ENCODE assay signal across 19 cellular contexts in genomic region chr12:68648179-68648578, GRCh38. TPM values are rescaled to one million over a fixed set of nuclear protein-coding genes. Genes with fewer than 3 reads are reported as not detected.
DNase-seq lines count a peak whose midpoint lies in the region; ATAC-seq lines count a peak whose summit lies in the region.
"Had no signal": no experiment of that assay in that cellular context is flagged by ENCODE, and none has a peak within 500 bp of the region (broad histone marks: within the 10 kb centered on the region; RNA-seq: fewer than 3 reads in every experiment).

No MANE protein-coding gene starts in this region.

- H3K4me3 ChIP-seq in CD8-positive, alpha-beta memory T cell (ENCODE audit: low read length): no peak overlapping the region
- H3K4me3 ChIP-seq: hepatocyte, pancreas, Peyer's patch, tibial nerve had no signal

- no peaks in the 10 kb centered on the region for H3K27me3 ChIP-seq in CD8-positive, alpha-beta memory T cell (ENCODE audit: insufficient read depth, low read length, poor library complexity, severe bottlenecking)
- H3K27me3 ChIP-seq: hepatocyte, pancreas, Peyer's patch, tibial nerve had no signal

- H3K36me3 ChIP-seq in CD8-positive, alpha-beta memory T cell (ENCODE audit: insufficient read depth, low read length): peaks cover 32% of the 10 kb centered on the region

- H3K36me3 Mint-ChIP-seq in CD8-positive, alpha-beta memory T cell: peaks cover 0 to 69% (median 10%) of the 10 kb centered on the region in 3 donors
- H3K36me3 Mint-ChIP-seq in activated naive CD8-positive, alpha-beta T cell treated with anti-CD3 and anti-CD28 coated beads for 36 hours: peaks cover 51% of the 10 kb centered on the region
- H3K36me3 Mint-ChIP-seq in naive thymus-derived CD8-positive, alpha-beta T cell: peaks cover 0 to 75% (median 6%) of the 10 kb centered on the region in 3 donors

- peaks cover 39% of the 10 kb centered on the region for H3K4me1 ChIP-seq in CD8-positive, alpha-beta memory T cell (ENCODE audit: insufficient read depth, low read length)
- H3K4me1 ChIP-seq: Peyer's patch had no signal

- no peak overlapping the region for H3K27ac ChIP-seq in CD8-positive, alpha-beta memory T cell (ENCODE audit: low read depth, low read length)
- H3K27ac ChIP-seq: pancreas, Peyer's patch, tibial nerve had no signal

- no peaks in the 10 kb centered on the region for H3K27me3 Mint-ChIP-seq in CD8-positive, alpha-beta memory T cell
- H3K27me3 Mint-ChIP-seq in activated naive CD8-positive, alpha-beta T cell treated with anti-CD3 and anti-CD28 coated beads for 36 hours: no peaks in the 10 kb centered on the region
- no peaks in the 10 kb centered on the region for H3K27me3 Mint-ChIP-seq in naive thymus-derived CD8-positive, alpha-beta T cell

- ATAC-seq in HG02870 (IDR thresholded peaks at IDR 0.05; ENCODE audit: unreplicated experiment): peak; percentile 79
- ATAC-seq in naive thymus-derived CD8-positive, alpha-beta T cell: peak in 1 of 2 donors; percentile 51
- ATAC-seq: pancreas, SK-N-SH treated with all-trans-retinoic acid at 6 μM for 48 hours had no signal

- no peaks in the 10 kb centered on the region for H3K9me3 Mint-ChIP-seq in CD8-positive, alpha-beta memory T cell
- H3K9me3 Mint-ChIP-seq in activated naive CD8-positive, alpha-beta T cell treated with anti-CD3 and anti-CD28 coated beads for 36 hours: no peaks in the 10 kb centered on the region
- no peaks in the 10 kb centered on the region for H3K9me3 Mint-ChIP-seq in naive thymus-derived CD8-positive, alpha-beta T cell

- H3K4me1 Mint-ChIP-seq in CD8-positive, alpha-beta memory T cell: peaks cover 62 to 79% (median 76%) of the 10 kb centered on the region in 3 donors
- H3K4me1 Mint-ChIP-seq in activated naive CD8-positive, alpha-beta T cell treated with anti-CD3 and anti-CD28 coated beads for 36 hours: peaks cover 58% of the 10 kb centered on the region
- peaks cover 27 to 73% (median 57%) of the 10 kb centered on the region in 4 donors for H3K4me1 Mint-ChIP-seq in naive thymus-derived CD8-positive, alpha-beta T cell

- no peak for DNase-seq in CD8-positive, alpha-beta memory T cell
- no peak for DNase-seq in activated naive CD8-positive, alpha-beta T cell treated with anti-CD3 and anti-CD28 coated beads for 36 hours
- DNase-seq in naive thymus-derived CD8-positive, alpha-beta T cell: no peak
- DNase-seq in occipital lobe (lab: John Stamatoyannopoulos, UW) (no peak), superior temporal gyrus (ENCODE audit: extremely low spot score) (no peak), NCI-H2107 (lab: John Stamatoyannopoulos, UW) (no peak)
- DNase-seq: central memory CD4-positive, alpha-beta T cell; DND-41; effector CD8-positive, alpha-beta T cell; KG1; NCI-H1092 treated with DMSO at 0.1 percent for 48 hours; NCI-H748 treated with DMSO at 0.1 percent for 48 hours; pancreas; Peyer's patch; stimulated activated CD4-positive, alpha-beta T cell treated with anti-CD3 and anti-CD28 coated beads, Interleukin-4, amount 100 ng/mL, for 4 hours had no signal

- CTCF ChIA-PET in CD8-positive, alpha-beta memory T cell (lab: Charles Lee): interaction anchor here (1.4 kb wide), 1 partner anchor 11 kb away, joined by 4 read pairs; no protein-coding TSS in a partner anchor

- H3K4me3 Mint-ChIP-seq in CD8-positive, alpha-beta memory T cell: peak overlapping the region in 4 of 7 donors; percentile 18 to 30 (median 26)
- H3K4me3 Mint-ChIP-seq in activated naive CD8-positive, alpha-beta T cell treated with anti-CD3 and anti-CD28 coated beads for 36 hours: no peak overlapping the region
- peak overlapping the region in 9 of 10 donors; percentile 15 to 53 (median 39) for H3K4me3 Mint-ChIP-seq in naive thymus-derived CD8-positive, alpha-beta T cell

- POLR2A ChIA-PET in CD8-positive, alpha-beta memory T cell (lab: Charles Lee): interaction anchor here (0.6 kb wide), 1 partner anchor 301 kb away, joined by 4 read pairs; no protein-coding TSS in a partner anchor
- POLR2A ChIA-PET in naive thymus-derived CD8-positive, alpha-beta T cell (lab: Charles Lee): interaction anchor here (0.6 kb wide), 1 partner anchor 56 kb away, joined by 3 read pairs; no protein-coding TSS in a partner anchor

- peak overlapping the region in 7 of 8 donors; percentile 49 to 83 (median 80) for H3K27ac Mint-ChIP-seq in CD8-positive, alpha-beta memory T cell
- H3K27ac Mint-ChIP-seq in activated naive CD8-positive, alpha-beta T cell treated with anti-CD3 and anti-CD28 coated beads for 36 hours: peak overlapping the region; percentile 78
- peak overlapping the region; percentile 22 to 94 (median 80) for H3K27ac Mint-ChIP-seq in naive thymus-derived CD8-positive, alpha-beta T cell

- no peaks in the 10 kb centered on the region for H3K9me3 ChIP-seq in CD8-positive, alpha-beta memory T cell (ENCODE audit: low read length)
- H3K9me3 ChIP-seq: pancreas, Peyer's patch, tibial nerve had no signal

RNA-seq across cellular contexts. Expression of gene RAP1B, which starts 37.5 kb away (rescaled TPM):
- 100 to 1,000 TPM; 271 to 281 TPM for total RNA-seq in CD8-positive, alpha-beta memory T cell
- 589 TPM for polyA plus RNA-seq in CD8-positive, alpha-beta memory T cell
- total RNA-seq in activated naive CD8-positive, alpha-beta T cell treated with anti-CD3 and anti-CD28 coated beads for 36 hours: 100 to 1,000 TPM; 239 to 245 TPM
- 100 to 1,000 TPM; 254 to 288 TPM for total RNA-seq in naive thymus-derived CD8-positive, alpha-beta T cell
- polyA plus RNA-seq in naive thymus-derived CD8-positive, alpha-beta T cell: 100 to 1,000 TPM; 562 to 708 (median 574) TPM
- total RNA-seq in occipital lobe: 110 TPM

RNA-seq across cellular contexts. Expression of gene NUP107, which starts 38.6 kb away (rescaled TPM):
- 100 to 1,000 TPM; 120 to 132 TPM for total RNA-seq in CD8-positive, alpha-beta memory T cell
- polyA plus RNA-seq in CD8-positive, alpha-beta memory T cell: 25.3 TPM
- total RNA-seq in activated naive CD8-positive, alpha-beta T cell treated with anti-CD3 and anti-CD28 coated beads for 36 hours: 100 to 1,000 TPM; 156 to 158 TPM
- total RNA-seq in naive thymus-derived CD8-positive, alpha-beta T cell: 10 to 100 TPM; 69.9 to 78.5 TPM
- 10 to 100 TPM; 21.3 to 39.0 (median 24.6) TPM for polyA plus RNA-seq in naive thymus-derived CD8-positive, alpha-beta T cell
- total RNA-seq in occipital lobe: 72.1 TPM
